5 cellular contexts compared by ENCODE assay signal in the genomic region with DNA sequence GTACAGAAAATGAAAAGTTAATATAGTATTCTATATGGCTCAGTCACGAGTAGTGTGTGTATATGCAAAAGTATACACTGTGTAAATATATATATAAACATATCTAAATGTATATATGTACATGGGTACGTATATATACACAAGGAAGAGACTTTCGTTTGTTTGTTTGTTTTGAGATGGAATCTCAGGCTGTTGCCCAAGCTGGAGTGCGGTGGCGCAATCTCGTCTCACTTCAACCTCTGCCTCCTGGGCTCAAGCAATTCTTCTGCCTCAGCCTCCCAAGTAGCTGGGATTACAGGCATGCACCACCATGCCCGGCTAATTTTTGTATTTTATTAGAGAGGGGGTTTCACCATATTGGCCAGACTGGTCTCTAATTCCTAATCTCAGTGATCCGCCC. TPM values are rescaled to one million over a fixed set of nuclear protein-coding genes. Genes with fewer than 3 reads are reported as not detected.
"Had no signal": no experiment of that assay in that cellular context is flagged by ENCODE, and none has a peak within 500 bp of the region (broad histone marks: within the 10 kb centered on the region; RNA-seq: fewer than 3 reads in every experiment).

No MANE protein-coding gene starts in this region.

- H3K4me3 Mint-ChIP-seq: GM23338, H9, IgD-negative memory B cell had no signal

- H3K4me3 ChIP-seq: GM23338 had no signal

- H2AFZ ChIP-seq: GM23338 had no signal

- ATAC-seq: GM23338 had no signal

- H3K4me1 Mint-ChIP-seq: IgD-negative memory B cell had no signal

- H3K4me2 ChIP-seq: GM23338 had no signal

- H3K27ac Mint-ChIP-seq: GM23338, H9, IgD-negative memory B cell had no signal

- DNase-seq: H9, HCEC 1CT had no signal

- H3K9me3 Mint-ChIP-seq: GM23338 had no signal

- H3K27me3 Mint-ChIP-seq: IgD-negative memory B cell had no signal

RNA-seq across cellular contexts. Expression of a gene that starts 16.4 kb away (rescaled TPM):
- total RNA-seq: HT-29 had no signal
